In genomic region chr15:69394556-69395282, GRCh38 we compare ENCODE assay signal across 8 cellular contexts. TPM values are rescaled to one million over a fixed set of nuclear protein-coding genes. Genes with fewer than 3 reads are reported as not detected.
DNase-seq lines count a peak whose midpoint lies in the region; ATAC-seq and TF ChIP-seq lines count a peak whose summit lies in the region.

No MANE protein-coding gene starts in this region.

- peaks cover 11% of the 10 kb centered on the region for H3K27me3 ChIP-seq in neuron (ENCODE audit: insufficient read depth, low read length)

- H3K4me1 Mint-ChIP-seq in activated T-helper 1 cell treated with anti-CD3 and anti-CD28 coated beads, Interleukin-12 subunit alpha, Interleukin-12 subunit beta, Interleukin-2, Interleukin-4 antibody, amounts not matched to agents 30 ng/mL and 10 ng/mL and 1 ng/mL, durations not matched to agents 14 hours and 24 hours and 36 hours (ENCODE audit: low read depth) = peaks cover 7% of the 10 kb centered on the region
- peaks cover 7% of the 10 kb centered on the region for H3K4me1 Mint-ChIP-seq in stimulated activated naive CD8-positive, alpha-beta T cell treated with anti-CD3 and anti-CD28 coated beads, Interleukin-15, Interleukin-2, amounts not matched to agents 100 ng/mL and 50 ng/mL, for 24 hours (ENCODE audit: low read depth)

- no peak overlapping the region for H3K4me3 Mint-ChIP-seq in activated T-helper 1 cell treated with anti-CD3 and anti-CD28 coated beads, Interleukin-12 subunit alpha, Interleukin-12 subunit beta, Interleukin-2, Interleukin-4 antibody, amounts not matched to agents 30 ng/mL and 10 ng/mL and 1 ng/mL, durations not matched to agents 14 hours and 24 hours and 36 hours
- H3K4me3 Mint-ChIP-seq in stimulated activated naive CD8-positive, alpha-beta T cell treated with anti-CD3 and anti-CD28 coated beads, Interleukin-15, Interleukin-2, amounts not matched to agents 100 ng/mL and 50 ng/mL, for 24 hours = no peak overlapping the region

- DNase-seq in GM12864 (ENCODE audit: low read depth) = no peak
- DNase-seq in RPMI7951 (ENCODE audit: low read depth) = peak; percentile 73
- peak; percentile 68 for DNase-seq in activated T-helper 1 cell treated with anti-CD3 and anti-CD28 coated beads, Interleukin-12 subunit alpha, Interleukin-12 subunit beta, Interleukin-2, Interleukin-4 antibody, amounts not matched to agents 30 ng/mL and 10 ng/mL and 1 ng/mL, durations not matched to agents 14 hours and 24 hours and 36 hours (ENCODE audit: low spot score)
- DNase-seq in fibroblast of the aortic adventitia (ENCODE audit: low read depth) = peak; percentile 74
- DNase-seq in DMS153 treated with DMSO at 0.1 percent for 48 hours (lab: John Stamatoyannopoulos, UW; ENCODE audit: unreplicated experiment) = no peak

- H3K9me3 ChIP-seq in neuron (ENCODE audit: low read length) = no peaks in the 10 kb centered on the region

- no peaks in the 10 kb centered on the region for H3K36me3 Mint-ChIP-seq in activated T-helper 1 cell treated with anti-CD3 and anti-CD28 coated beads, Interleukin-12 subunit alpha, Interleukin-12 subunit beta, Interleukin-2, Interleukin-4 antibody, amounts not matched to agents 30 ng/mL and 10 ng/mL and 1 ng/mL, durations not matched to agents 14 hours and 24 hours and 36 hours (ENCODE audit: low read depth)
- no peaks in the 10 kb centered on the region for H3K36me3 Mint-ChIP-seq in stimulated activated naive CD8-positive, alpha-beta T cell treated with anti-CD3 and anti-CD28 coated beads, Interleukin-15, Interleukin-2, amounts not matched to agents 100 ng/mL and 50 ng/mL, for 24 hours (ENCODE audit: low read depth)

- H3K27me3 Mint-ChIP-seq in activated T-helper 1 cell treated with anti-CD3 and anti-CD28 coated beads, Interleukin-12 subunit alpha, Interleukin-12 subunit beta, Interleukin-2, Interleukin-4 antibody, amounts not matched to agents 30 ng/mL and 10 ng/mL and 1 ng/mL, durations not matched to agents 14 hours and 24 hours and 36 hours (ENCODE audit: insufficient read depth) = peaks cover 7% of the 10 kb centered on the region
- no peaks in the 10 kb centered on the region for H3K27me3 Mint-ChIP-seq in stimulated activated naive CD8-positive, alpha-beta T cell treated with anti-CD3 and anti-CD28 coated beads, Interleukin-15, Interleukin-2, amounts not matched to agents 100 ng/mL and 50 ng/mL, for 24 hours

- intact Hi-C loops in activated T-helper 1 cell treated with anti-CD3 and anti-CD28 coated beads, Interleukin-12 subunit alpha, Interleukin-12 subunit beta, Interleukin-2, Interleukin-4 antibody, amounts not matched to agents 30 ng/mL and 10 ng/mL and 1 ng/mL, durations not matched to agents 14 hours and 24 hours and 36 hours (cut with micrococcal nuclease) = loop anchor here (1.0 kb wide), 1 partner anchor 335 kb away; no protein-coding TSS in a partner anchor

- no peaks in the 10 kb centered on the region for H3K9me3 Mint-ChIP-seq in activated T-helper 1 cell treated with anti-CD3 and anti-CD28 coated beads, Interleukin-12 subunit alpha, Interleukin-12 subunit beta, Interleukin-2, Interleukin-4 antibody, amounts not matched to agents 30 ng/mL and 10 ng/mL and 1 ng/mL, durations not matched to agents 14 hours and 24 hours and 36 hours
- no peaks in the 10 kb centered on the region for H3K9me3 Mint-ChIP-seq in stimulated activated naive CD8-positive, alpha-beta T cell treated with anti-CD3 and anti-CD28 coated beads, Interleukin-15, Interleukin-2, amounts not matched to agents 100 ng/mL and 50 ng/mL, for 24 hours

- no peaks in the 10 kb centered on the region for H3K36me3 ChIP-seq in neuron (ENCODE audit: insufficient read depth, low read length)

- TF ChIP-seq CTCF in GM12864 (IDR thresholded peaks at IDR 0.05; ENCODE audit: low read depth, low read length, missing control alignments) (peak; percentile 96), fibroblast of the aortic adventitia (IDR thresholded peaks at IDR 0.05; ENCODE audit: insufficient read depth, low read length) (peak; percentile 92)

- no peak overlapping the region for H3K4me3 ChIP-seq in GM12864 (ENCODE audit: low read depth, low read length)
- H3K4me3 ChIP-seq in fibroblast of the aortic adventitia (ENCODE audit: low read depth, low read length) = no peak overlapping the region
- H3K4me3 ChIP-seq in neuron (ENCODE audit: low read length) = peak overlapping the region; percentile 18

- H3K27ac Mint-ChIP-seq in activated T-helper 1 cell treated with anti-CD3 and anti-CD28 coated beads, Interleukin-12 subunit alpha, Interleukin-12 subunit beta, Interleukin-2, Interleukin-4 antibody, amounts not matched to agents 30 ng/mL and 10 ng/mL and 1 ng/mL, durations not matched to agents 14 hours and 24 hours and 36 hours = no peak overlapping the region
- peak overlapping the region; percentile 38 for H3K27ac Mint-ChIP-seq in stimulated activated naive CD8-positive, alpha-beta T cell treated with anti-CD3 and anti-CD28 coated beads, Interleukin-15, Interleukin-2, amounts not matched to agents 100 ng/mL and 50 ng/mL, for 24 hours

- ATAC-seq in HG03432 (IDR thresholded peaks at IDR 0.05; ENCODE audit: unreplicated experiment) = peak; percentile 76

- peak overlapping the region; percentile 65 for H2AFZ ChIP-seq in neuron (ENCODE audit: low read depth, low read length)

- H3K4me1 ChIP-seq in neuron (ENCODE audit: insufficient read depth, low read length) = peaks cover 9% of the 10 kb centered on the region

RNA-seq across cellular contexts. Expression of gene KIF23, which starts 19.4 kb away (rescaled TPM):
- total RNA-seq in RPMI7951 (2014; rRNA removed; shearing (Covaris generic)) = 134 and 151 TPM in 2 replicates
- 40.8 and 41.6 TPM in 2 replicates for total RNA-seq in activated T-helper 1 cell treated with anti-CD3 and anti-CD28 coated beads, Interleukin-12 subunit alpha, Interleukin-12 subunit beta, Interleukin-2, Interleukin-4 antibody, amounts not matched to agents 30 ng/mL and 10 ng/mL and 1 ng/mL, durations not matched to agents 14 hours and 24 hours and 36 hours
- 4.0 and 48.6 TPM in 2 replicates for total RNA-seq in fibroblast of the aortic adventitia (ENCODE audit: low replicate concordance)

RNA-seq across cellular contexts. Expression of gene RPLP1, which starts 57.9 kb away (rescaled TPM):
- 269 and 279 TPM in 2 replicates for total RNA-seq in RPMI7951 (2014; rRNA removed; shearing (Covaris generic))
- 1,633 and 1,710 TPM in 2 replicates for total RNA-seq in activated T-helper 1 cell treated with anti-CD3 and anti-CD28 coated beads, Interleukin-12 subunit alpha, Interleukin-12 subunit beta, Interleukin-2, Interleukin-4 antibody, amounts not matched to agents 30 ng/mL and 10 ng/mL and 1 ng/mL, durations not matched to agents 14 hours and 24 hours and 36 hours
- 223 and 245 TPM in 2 replicates for total RNA-seq in fibroblast of the aortic adventitia (ENCODE audit: low replicate concordance)

Comparison
In these comparisons a context has a peak if more than half of its experiments do, and no peak if none do; other contexts are left out.
1. DNase-seq: peak in RPMI7951 (single experiment), activated T-helper 1 cell treated with anti-CD3 and anti-CD28 coated beads, Interleukin-12 subunit alpha, Interleukin-12 subunit beta, Interleukin-2, Interleukin-4 antibody, amounts not matched to agents 30 ng/mL and 10 ng/mL and 1 ng/mL, durations not matched to agents 14 hours and 24 hours and 36 hours (single experiment) and fibroblast of the aortic adventitia (single experiment); none in GM12864 (single experiment) and DMS153 treated with DMSO at 0.1 percent for 48 hours (single experiment).